Comparison of ENCODE assay signal across 8 cellular contexts in genomic region chr9:136120119-136120393, GRCh38. TPM values are rescaled to one million over a fixed set of nuclear protein-coding genes. Genes with fewer than 3 reads are reported as not detected.
DNase-seq lines count a peak whose midpoint lies in the region; TF ChIP-seq lines count a peak whose summit lies in the region.

No MANE protein-coding gene starts in this region.

- peaks cover 19% of the 10 kb centered on the region for H3K27me3 Mint-ChIP-seq in H9 (ENCODE audit: low read depth)

- H3K79me2 ChIP-seq in H9 (ENCODE audit: insufficient read depth, low read length), result no peaks in the 10 kb centered on the region

- H3K9ac ChIP-seq in H9 (ENCODE audit: extremely low read depth, insufficient read length, low read length) (no peak overlapping the region), adipocyte (ENCODE audit: low read length) (peak overlapping the region; percentile 93)

- no peak overlapping the region for H4K8ac ChIP-seq in H9 (replicated peaks; ENCODE audit: insufficient read length, low read depth, low read length)

- H3K14ac ChIP-seq in H9 (ENCODE audit: insufficient read depth, low read length), result no peak overlapping the region

- H3K9me3 ChIP-seq in A673 (ENCODE audit: low read depth, low read length, poor library complexity, severe bottlenecking), result no peaks in the 10 kb centered on the region
- H3K9me3 ChIP-seq in H9 (ENCODE audit: control insufficient read depth, low read depth, low read length), result no peaks in the 10 kb centered on the region
- no peaks in the 10 kb centered on the region for H3K9me3 ChIP-seq in adipocyte (ENCODE audit: control insufficient read depth, low read length)
- no peaks in the 10 kb centered on the region for H3K9me3 ChIP-seq in mesodermal cell (ENCODE audit: control insufficient read depth, low read length)

- no peak overlapping the region for H3K4ac ChIP-seq in H9 (ENCODE audit: low read depth, low read length)

- H3K27ac ChIP-seq in A673 (ENCODE audit: low read depth, low read length, poor library complexity, severe bottlenecking) (peak overlapping the region; percentile 99), H9 (ENCODE audit: insufficient read length, low read depth, low read length) (no peak overlapping the region), mesodermal cell (ENCODE audit: low read depth, low read length, severe bottlenecking) (no peak overlapping the region)

- no peaks in the 10 kb centered on the region for H3K23me2 ChIP-seq in H9 (ENCODE audit: insufficient read length, low read depth, low read length, poor library complexity, severe bottlenecking)

- intact Hi-C loops in A673 (cut with micrococcal nuclease; ENCODE audit: unreplicated experiment), result loop anchor here (10.0 kb wide), 1 partner anchor 325 kb away; no protein-coding TSS in a partner anchor

- H4K20me1 ChIP-seq in H9 (ENCODE audit: control insufficient read depth, insufficient read depth, insufficient read length), result no peaks in the 10 kb centered on the region

- no peak overlapping the region for H2BK5ac ChIP-seq in H9 (ENCODE audit: insufficient read length, low read length)

- no peak overlapping the region for H3T11ph ChIP-seq in H9 (ENCODE audit: low read length)

- H3K36me3 ChIP-seq in A673 (ENCODE audit: insufficient read depth, low read length, poor library complexity, severe bottlenecking), result peaks cover 19% of the 10 kb centered on the region
- peaks cover 13% of the 10 kb centered on the region for H3K36me3 ChIP-seq in adipocyte (ENCODE audit: control insufficient read depth, insufficient read depth, low read length, severe bottlenecking)
- H3K36me3 ChIP-seq in mesodermal cell (ENCODE audit: control insufficient read depth, insufficient read depth, low read length), result peaks cover 18% of the 10 kb centered on the region

- no peak for DNase-seq in A673 (ENCODE audit: low spot score)
- no peak for DNase-seq in H9
- DNase-seq in adipocyte (ENCODE audit: low read depth), result no peak
- no peak for DNase-seq in NCI-H69 (lab: John Stamatoyannopoulos, UW)
- no peak for DNase-seq in iPS-NIHi7 (ENCODE audit: extremely low spot score)
- no peak for DNase-seq in MV-4-11 (lab: John Stamatoyannopoulos, UW)
- no peak for DNase-seq in HPDE6-E6E7 (ENCODE audit: extremely low spot score)

- peaks cover 0 to 7% (median 6%) of the 10 kb centered on the region in 3 experiments; a peak in 3 of 7 replicates for H3K36me3 Mint-ChIP-seq in H9 (ENCODE audit: insufficient read depth in 1 of 3, low read depth in 3 of 3)

- H3K18ac ChIP-seq in H9 (ENCODE audit: insufficient read length, low read depth, low read length), result no peak overlapping the region

- no CpG with 5 or more reads among the region's 4 CpGs for whole genome bisulfite sequencing in H9 (ENCODE audit: extremely low coverage, insufficient read length, low lambda C conversion rate)
- WGBS in mesodermal cell (ENCODE audit: insufficient coverage in 2 of 2), 2 experiments, result 17 to 74% methylated on average over 1 to 3 of the region's 4 CpGs

- H3K4me1 Mint-ChIP-seq in H9, result peaks cover 3 to 4% of the 10 kb centered on the region in 2 experiments; a peak in 2 of 4 replicates

- H3K27ac Mint-ChIP-seq in H9, result no peak overlapping the region

- no peak overlapping the region for H2AK5ac ChIP-seq in H9 (ENCODE audit: insufficient read length, low read length)

- no peak overlapping the region for H2AFZ ChIP-seq in H9 (ENCODE audit: low read length)

- TF ChIP-seq CTCF in A673 (conservative IDR thresholded peaks at IDR 0.05; ENCODE audit: low read depth, low read length) (no peak), H9 (conservative IDR thresholded peaks at IDR 0.05) (no peak)

- H2BK120ac ChIP-seq in H9 (ENCODE audit: low read depth, low read length, poor library complexity, severe bottlenecking), result no peak overlapping the region

- H3K4me1 ChIP-seq in A673 (ENCODE audit: insufficient read depth, low read length, poor library complexity, severe bottlenecking) (peaks cover 27% of the 10 kb centered on the region), H9 (ENCODE audit: insufficient read depth, low read length) (no peaks in the 10 kb centered on the region), adipocyte (ENCODE audit: control insufficient read depth, insufficient read depth, low read length) (peaks cover 24% of the 10 kb centered on the region), mesodermal cell (ENCODE audit: control insufficient read depth, insufficient read depth, low read length, poor library complexity, severe bottlenecking) (peaks cover 16% of the 10 kb centered on the region)

- H3K4me2 ChIP-seq in H9 (ENCODE audit: insufficient read depth, insufficient read length, low read length), result peak overlapping the region; percentile 62

- H3K27me3 ChIP-seq in A673 (replicated peaks; ENCODE audit: insufficient read depth, low read depth, low read length, poor library complexity), result no peaks in the 10 kb centered on the region
- H3K27me3 ChIP-seq in H9 (ENCODE audit: insufficient read depth, low read length), result no peaks in the 10 kb centered on the region
- H3K27me3 ChIP-seq in adipocyte (replicated peaks; ENCODE audit: control insufficient read depth, insufficient read depth, low read length), result peaks cover 20% of the 10 kb centered on the region

- H3K56ac ChIP-seq in H9 (ENCODE audit: insufficient read length, low read depth, low read length), result no peak overlapping the region

- no peak overlapping the region for H3K23ac ChIP-seq in H9 (ENCODE audit: insufficient read length, low read depth, low read length)

- H2BK12ac ChIP-seq in H9 (ENCODE audit: insufficient read length, low read depth, low read length), result no peak overlapping the region

- H4K91ac ChIP-seq in H9 (ENCODE audit: insufficient read length, low read depth, low read length), result no peak overlapping the region

- CTCF ChIA-PET in A673 (lab: Charles Lee), result no interaction called here

- no peak overlapping the region for H2BK20ac ChIP-seq in H9 (ENCODE audit: low read depth, low read length, poor library complexity, severe bottlenecking)

- no peaks in the 10 kb centered on the region for H3K79me1 ChIP-seq in H9 (ENCODE audit: insufficient read depth, low read depth, low read length, poor library complexity, severe bottlenecking)

- no peak overlapping the region for H2BK15ac ChIP-seq in H9 (ENCODE audit: low read depth, low read length)

- no peak overlapping the region for H4K5ac ChIP-seq in H9 (ENCODE audit: insufficient read length, low read depth, low read length)

- POLR2A ChIA-PET in A673 (lab: Charles Lee; ENCODE audit: low non-redundant PET), result no interaction called here

- H3K9me3 Mint-ChIP-seq in H9, result peaks cover 3% of the 10 kb centered on the region in 2 experiments; a peak in 3 of 5 replicates

- peak overlapping the region; percentile 76 to 84; a peak in 3 of 5 replicates for H3K4me3 Mint-ChIP-seq in H9

- H3K4me3 ChIP-seq in A673 (ENCODE audit: low read depth, low read length, poor library complexity, severe bottlenecking) (peak overlapping the region; percentile 95), adipocyte (ENCODE audit: low read length) (peak overlapping the region; percentile 86), mesodermal cell (ENCODE audit: extremely low read depth, insufficient read depth, low read length, poor library complexity, severe bottlenecking) (peak overlapping the region; percentile 66)

- no TSS peak for BruUV-seq in A673 (replicated peaks; lab: Mats Ljungman, UMichigan)

RNA-seq across cellular contexts. Expression of gene TMEM250, which starts 1.4 kb away (rescaled TPM):
- 44.7 and 48.4 TPM in 2 replicates for total RNA-seq in A673 (2021)
- total RNA-seq in H9 (2021), result 48.1 and 48.3 TPM in 2 replicates
- polyA plus RNA-seq in mesodermal cell (2013, experiment 1 of 2), result 22.4 TPM
- 18.7 TPM for polyA plus RNA-seq in mesodermal cell (2013, experiment 2 of 2)

RNA-seq across cellular contexts. Expression of gene NACC2, which starts 25.0 kb away (rescaled TPM):
- total RNA-seq in A673 (2021), result 19.5 and 22.7 TPM in 2 replicates
- total RNA-seq in H9 (2021), result 11.5 TPM in 2 replicates
- polyA plus RNA-seq in mesodermal cell (2013, experiment 1 of 2), result 16.2 TPM
- 14.8 TPM for polyA plus RNA-seq in mesodermal cell (2013, experiment 2 of 2)
